Comparison of ENCODE assay signal across 11 cellular contexts in genomic region chr2:213187833-213188532, GRCh38. TPM values are rescaled to one million over a fixed set of nuclear protein-coding genes. Genes with fewer than 3 reads are reported as not detected.
DNase-seq lines count a peak whose midpoint lies in the region; ATAC-seq and TF ChIP-seq lines count a peak whose summit lies in the region.
"Had no signal": no experiment of that assay in that cellular context is flagged by ENCODE, and none has a peak within 500 bp of the region (broad histone marks: within the 10 kb centered on the region; RNA-seq: fewer than 3 reads in every experiment).

No MANE protein-coding gene starts in this region.

- no peak for ATAC-seq in HG03196 (IDR thresholded peaks at IDR 0.05; ENCODE audit: unreplicated experiment)

- TF ChIP-seq CTCF in retinal pigment epithelial cell (conservative IDR thresholded peaks at IDR 0.05; ENCODE audit: low read depth, low read length) (no peak), colonic mucosa (IDR thresholded peaks at IDR 0.05) (no peak)

- H3K27me3 ChIP-seq in H7 (ENCODE audit: control insufficient read depth, insufficient read depth, low read length) = no peaks in the 10 kb centered on the region
- H3K27me3 ChIP-seq in colonic mucosa = no peaks in the 10 kb centered on the region

- H3K36me3 ChIP-seq in H7 (replicated peaks; ENCODE audit: control insufficient read depth, insufficient read depth, low read length) (no peaks in the 10 kb centered on the region), colonic mucosa (no peaks in the 10 kb centered on the region)

- H3K27ac ChIP-seq in colonic mucosa = no peak overlapping the region

- H3K4me3 ChIP-seq in H7 (ENCODE audit: insufficient read depth, low read depth, low read length) = no peak overlapping the region
- no peak overlapping the region for H3K4me3 ChIP-seq in retinal pigment epithelial cell (ENCODE audit: low read length)
- no peak overlapping the region for H3K4me3 ChIP-seq in colonic mucosa

- no peaks in the 10 kb centered on the region for H3K9me3 ChIP-seq in colonic mucosa

- no peak overlapping the region for H3K9ac ChIP-seq in colonic mucosa (ENCODE audit: low read depth in 2 of 2, low read length in 2 of 2)

- no peaks in the 10 kb centered on the region for H3K4me1 ChIP-seq in colonic mucosa

- intact Hi-C loops in head of caudate nucleus (cut with DNase I) = no loop called here
- intact Hi-C loops in colonic mucosa (cut with DNase I) = no loop called here

- DNase-seq in H7 (peak; percentile 57), SW480 (ENCODE audit: low spot score) (peak; percentile 8), hepatic stellate cell (ENCODE audit: low spot score) (peak; percentile 23), retinal pigment epithelial cell (ENCODE audit: low read depth) (peak; percentile 72), head of caudate nucleus (no peak), SHP77 (lab: John Stamatoyannopoulos, UW) (no peak), colonic mucosa (no peak)
- DNase-seq: effector CD4-positive, alpha-beta T cell; NCI-H2029 treated with DMSO at 0.1 percent for 48 hours; SIG-M5 had no signal

RNA-seq across cellular contexts. Expression of gene IKZF2, which starts 36.6 kb away (rescaled TPM):
- total RNA-seq in H7 (2014; rRNA removed; shearing (Covaris generic)) = 0.97 and 2.3 TPM in 2 replicates
- 1 to 10 TPM; 4.5 to 4.8 TPM for total RNA-seq in colonic mucosa

Comparison
In these comparisons a context has a peak if more than half of its experiments do, and no peak if none do; other contexts are left out.
1. DNase-seq: peak in H7 (single experiment), SW480 (single experiment), hepatic stellate cell (single experiment) and retinal pigment epithelial cell (single experiment); none in head of caudate nucleus (0 of 42), SHP77 (0 of 2) and colonic mucosa (single experiment).